In genomic region chr5:71738962-71739361, GRCh38 we compare ENCODE assay signal across 24 cellular contexts.
"Had no signal": no experiment of that assay in that cellular context is flagged by ENCODE, and none has a peak within 500 bp of the region (broad histone marks: within the 10 kb centered on the region; RNA-seq: fewer than 3 reads in every experiment).

No MANE protein-coding gene starts in this region.

- H3K27me3 ChIP-seq: Peyer's patch, SJSA1 had no signal

- DNase-seq: activated B cell treated with CpG ODN at 0.5 μM for 24 hours; activated CD4-positive, alpha-beta memory T cell treated with anti-CD3 and anti-CD28 coated beads, Interleukin-2, amount 10 ng/mL, durations not matched to agents 7 days and 5 days; activated CD4-positive, alpha-beta T cell treated with anti-CD3 and anti-CD28 coated beads, Interleukin-2, amount 10 ng/mL, durations not matched to agents 7 days and 5 days; activated gamma-delta T cell; activated naive CD4-positive, alpha-beta T cell treated with anti-CD3 and anti-CD28 coated beads for 36 hours; activated T-cell treated with anti-CD3 and anti-CD28 coated beads for 4 hours; activated T-cell treated with anti-CD3 and anti-CD28 coated beads, Interleukin-2, amount 50 U/mL, for 48 hours; amygdala; MG63; MV-4-11; NCI-H1092 treated with DMSO at 0.1 percent for 48 hours; NCI-H1436; NCI-H1694 treated with DMSO at 0.1 percent for 48 hours; NCI-H2029 treated with DMSO at 0.1 percent for 48 hours; NCI-H510A treated with DMSO at 0.1 percent for 48 hours; NCI-H69; NK-92 treated with Interleukin-12 subunit alpha and Interleukin-12 subunit beta, amount 100 ng/mL, for 24 hours; Peyer's patch; SHP77; T-helper 17 cell; T-helper 9 cell had no signal

- H3K27ac ChIP-seq: Peyer's patch, SJSA1 had no signal

- ATAC-seq: activated T-helper 17 cell treated with anti-CD3 and anti-CD28 coated beads, Interleukin-2, amount 50 U/mL, for 72 hours; T-helper 17 cell had no signal

- H3K4me1 ChIP-seq: SJSA1 had no signal

- H3K4me3 ChIP-seq: MG63, Peyer's patch, SJSA1 had no signal

- FAIRE-seq: astrocyte had no signal

- H3K36me3 ChIP-seq: MG63, Peyer's patch, SJSA1 had no signal
